ENCODE assay signal across 8 cellular contexts in genomic region chr15:74857671-74858365, GRCh38. TPM values are rescaled to one million over a fixed set of nuclear protein-coding genes. Genes with fewer than 3 reads are reported as not detected.
DNase-seq lines count a peak whose midpoint lies in the region; ATAC-seq and FAIRE-seq lines count a peak whose summit lies in the region.

No MANE protein-coding gene starts in this region.

- no peak overlapping the region for H3K4me3 Mint-ChIP-seq in activated T-cell treated with anti-CD3 and anti-CD28 coated beads, Interleukin-2, amount 50 U/mL, for 24 hours
- peak overlapping the region in 1 of 2 donors; percentile 39 for H3K4me3 Mint-ChIP-seq in stimulated activated naive CD8-positive, alpha-beta T cell treated with anti-CD3 and anti-CD28 coated beads, Interleukin-15, amount 100 ng/mL, for 72 hours

- no peaks in the 10 kb centered on the region for H3K27me3 ChIP-seq in MG63

- H3K27me3 Mint-ChIP-seq in activated T-cell treated with anti-CD3 and anti-CD28 coated beads, Interleukin-2, amount 50 U/mL, for 24 hours = no peaks in the 10 kb centered on the region
- no peaks in the 10 kb centered on the region for H3K27me3 Mint-ChIP-seq in stimulated activated naive CD8-positive, alpha-beta T cell treated with anti-CD3 and anti-CD28 coated beads, Interleukin-15, amount 100 ng/mL, for 72 hours

- peak overlapping the region; percentile 47 for H3K27ac ChIP-seq in angular gyrus (ENCODE audit: low read depth, low read length)

- H3K9me3 Mint-ChIP-seq in activated T-cell treated with anti-CD3 and anti-CD28 coated beads, Interleukin-2, amount 50 U/mL, for 24 hours = no peaks in the 10 kb centered on the region
- no peaks in the 10 kb centered on the region for H3K9me3 Mint-ChIP-seq in stimulated activated naive CD8-positive, alpha-beta T cell treated with anti-CD3 and anti-CD28 coated beads, Interleukin-15, amount 100 ng/mL, for 72 hours

- peaks cover 13% of the 10 kb centered on the region for H3K36me3 ChIP-seq in MG63

- peak; percentile 8 for ATAC-seq in HG03066 (IDR thresholded peaks at IDR 0.05; ENCODE audit: low read depth, unreplicated experiment)
- ATAC-seq in stimulated activated naive CD8-positive, alpha-beta T cell treated with anti-CD3 and anti-CD28 coated beads, Interleukin-15, amount 100 ng/mL, for 72 hours = peak; percentile 87

- DNase-seq in activated T-cell treated with anti-CD3 and anti-CD28 coated beads, Interleukin-2, amount 50 U/mL, for 24 hours = no peak
- DNase-seq in activated T-cell treated with anti-CD3 and anti-CD28 coated beads, Interleukin-2, amount 50 U/mL, for 1 hour = no peak
- no peak for DNase-seq in stimulated activated naive CD8-positive, alpha-beta T cell treated with anti-CD3 and anti-CD28 coated beads, Interleukin-15, amount 100 ng/mL, for 72 hours
- no peak for DNase-seq in urothelium cell line (ENCODE audit: low spot score)
- DNase-seq in NCI-H146 treated with DMSO at 0.1 percent for 48 hours (lab: John Stamatoyannopoulos, UW; ENCODE audit: unreplicated experiment) = no peak
- no peak for DNase-seq in MG63

- no peaks in the 10 kb centered on the region for H3K9me3 ChIP-seq in MG63

- H3K27ac Mint-ChIP-seq in activated T-cell treated with anti-CD3 and anti-CD28 coated beads, Interleukin-2, amount 50 U/mL, for 24 hours = peak overlapping the region; percentile 79
- H3K27ac Mint-ChIP-seq in stimulated activated naive CD8-positive, alpha-beta T cell treated with anti-CD3 and anti-CD28 coated beads, Interleukin-15, amount 100 ng/mL, for 72 hours = peak overlapping the region in 1 of 2 donors; percentile 82

- H3K4me3 ChIP-seq in MG63 = no peak overlapping the region

- peaks cover 40% of the 10 kb centered on the region for H3K4me1 Mint-ChIP-seq in activated T-cell treated with anti-CD3 and anti-CD28 coated beads, Interleukin-2, amount 50 U/mL, for 24 hours (ENCODE audit: low read depth)
- H3K4me1 Mint-ChIP-seq in stimulated activated naive CD8-positive, alpha-beta T cell treated with anti-CD3 and anti-CD28 coated beads, Interleukin-15, amount 100 ng/mL, for 72 hours = peaks cover 40% of the 10 kb centered on the region

- H3K36me3 Mint-ChIP-seq in activated T-cell treated with anti-CD3 and anti-CD28 coated beads, Interleukin-2, amount 50 U/mL, for 24 hours (ENCODE audit: low read depth) = peaks cover 38% of the 10 kb centered on the region

- no peak for FAIRE-seq in urothelium cell line (lab: Jason Lieb, UNC)

RNA-seq across cellular contexts. Expression of gene ULK3, which starts 14.9 kb away (rescaled TPM):
- 14.5 and 19.5 TPM in 2 replicates for total RNA-seq in MG63 (2014; rRNA removed; shearing (Covaris generic); ENCODE audit: low replicate concordance)

RNA-seq across cellular contexts. Expression of gene SCAMP2, which starts 15.3 kb away (rescaled TPM):
- total RNA-seq in MG63 (2014; rRNA removed; shearing (Covaris generic); ENCODE audit: low replicate concordance) = 10.7 and 21.6 TPM in 2 replicates

RNA-seq across cellular contexts. Expression of gene CPLX3, which starts 31.4 kb away (rescaled TPM):
- not detected in 2 replicates for total RNA-seq in MG63 (2014; rRNA removed; shearing (Covaris generic); ENCODE audit: low replicate concordance)

RNA-seq across cellular contexts. Expression of gene MPI, which starts 32.0 kb away (rescaled TPM):
- 32.8 and 42.5 TPM in 2 replicates for total RNA-seq in MG63 (2014; rRNA removed; shearing (Covaris generic); ENCODE audit: low replicate concordance)

RNA-seq across cellular contexts. Expression of gene LMAN1L, which starts 45.2 kb away (rescaled TPM):
- not detected in 2 replicates for total RNA-seq in MG63 (2014; rRNA removed; shearing (Covaris generic); ENCODE audit: low replicate concordance)
